Comparison of ENCODE assay signal across 22 cellular contexts in the genomic region with DNA sequence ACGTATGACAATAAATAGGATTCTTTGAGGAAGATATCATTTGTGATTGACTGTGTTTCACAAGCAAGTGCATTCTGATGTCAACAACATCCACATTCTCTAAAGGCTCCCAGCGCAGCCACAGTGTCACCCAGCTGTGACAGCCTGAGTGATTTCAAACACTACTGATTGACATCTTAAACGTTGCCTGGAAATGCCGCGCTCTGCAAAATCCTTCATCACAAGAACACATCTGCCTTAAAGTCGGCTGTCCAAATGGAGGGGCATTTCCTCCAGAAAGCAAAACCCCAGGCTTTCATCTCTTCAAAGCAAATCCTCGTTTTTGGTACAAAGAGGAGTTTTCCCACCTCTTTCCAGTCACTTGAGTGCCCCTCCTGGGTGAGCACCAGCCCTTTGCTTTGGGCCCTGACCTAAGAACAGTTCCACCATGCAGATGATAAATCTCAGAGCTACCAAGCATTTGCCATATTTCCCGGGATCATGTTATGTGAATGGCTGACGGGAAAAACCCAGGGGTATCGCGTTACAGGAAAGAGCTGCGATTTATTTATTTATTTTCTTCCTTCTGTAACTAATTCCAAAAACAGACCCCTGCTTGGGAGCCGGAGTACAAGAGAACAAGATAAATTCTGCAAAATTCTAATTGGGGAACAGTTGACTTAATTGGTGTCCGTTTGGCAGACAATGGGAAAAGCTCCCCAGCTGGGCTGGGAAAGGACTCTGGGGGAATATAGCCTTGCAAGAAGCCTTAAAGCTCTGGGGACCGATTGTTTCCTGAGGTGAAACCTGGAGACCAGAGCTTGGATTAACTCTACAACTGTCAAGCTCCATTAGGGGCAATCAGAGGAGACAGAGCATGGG.
A peak's percentile ranks its signal among the peaks of the same experiment; 100 is the strongest.
DNase-seq lines count a peak whose midpoint lies in the region; ATAC-seq and TF ChIP-seq lines count a peak whose summit lies in the region.
"Had no signal": no experiment of that assay in that cellular context is flagged by ENCODE, and none has a peak within 500 bp of the region (broad histone marks: within the 10 kb centered on the region; RNA-seq: fewer than 3 reads in every experiment).

No MANE protein-coding gene starts in this region.

- no peak for ATAC-seq in GM19467 (IDR thresholded peaks at IDR 0.05; ENCODE audit: unreplicated experiment)
- ATAC-seq in HG03095 (IDR thresholded peaks at IDR 0.05; ENCODE audit: unreplicated experiment) = no peak
- no peak for ATAC-seq in GM18520 (IDR thresholded peaks at IDR 0.05; ENCODE audit: unreplicated experiment)
- ATAC-seq: activated CD4-positive, CD25-positive, alpha-beta regulatory T cell treated with anti-CD3 and anti-CD28 coated beads, Interleukin-2, amount 50 U/mL, for 24 hours; T-helper 17 cell had no signal

- peak overlapping the region; percentile 98 for H3K27ac ChIP-seq in neural progenitor cell
- H3K27ac ChIP-seq: C4-2B, vagina had no signal

- H3K4me3 Mint-ChIP-seq in neural progenitor cell = peak overlapping the region; percentile 36
- H3K4me3 Mint-ChIP-seq: activated naive CD8-positive, alpha-beta T cell; memory B cell; stimulated activated naive CD8-positive, alpha-beta T cell treated with anti-CD3 and anti-CD28 coated beads, Interleukin-15, Interleukin-2, amounts not matched to agents 100 ng/mL and 50 ng/mL, for 24 hours; T-helper 17 cell had no signal

- H3K4me1 ChIP-seq in neural progenitor cell = peaks cover 44% of the 10 kb centered on the region
- H3K4me1 ChIP-seq: vagina had no signal

- H3K36me3 ChIP-seq in neural progenitor cell = no peaks in the 10 kb centered on the region
- H3K36me3 ChIP-seq: vagina had no signal

- no peak overlapping the region for H2AFZ ChIP-seq in neural progenitor cell (replicated peaks)

- no peaks in the 10 kb centered on the region for H4K20me1 ChIP-seq in neural progenitor cell (ENCODE audit: low read depth)

- TF ChIP-seq CTCF in GM12865 (IDR thresholded peaks at IDR 0.05; ENCODE audit: insufficient read depth, low read depth, low read length, missing control alignments) (no peak), choroid plexus epithelial cell (conservative IDR thresholded peaks at IDR 0.05; ENCODE audit: low read depth, low read length) (no peak), neural progenitor cell (IDR thresholded peaks at IDR 0.05) (no peak)

- peak overlapping the region; percentile 72 for H3K4me2 ChIP-seq in neural progenitor cell

- H3F3A ChIP-seq in neural progenitor cell (ENCODE audit: low read depth) = peaks cover 38% of the 10 kb centered on the region

- H3K36me3 Mint-ChIP-seq in neural progenitor cell = no peaks in the 10 kb centered on the region
- H3K36me3 Mint-ChIP-seq: memory B cell had no signal

- peak overlapping the region; percentile 97 for H3K27ac Mint-ChIP-seq in neural progenitor cell
- H3K27ac Mint-ChIP-seq: activated naive CD8-positive, alpha-beta T cell; memory B cell; stimulated activated naive CD8-positive, alpha-beta T cell treated with anti-CD3 and anti-CD28 coated beads, Interleukin-15, Interleukin-2, amounts not matched to agents 100 ng/mL and 50 ng/mL, for 24 hours; T-helper 17 cell had no signal

- no peaks in the 10 kb centered on the region for H3K9me3 ChIP-seq in neural progenitor cell (ENCODE audit: low read depth)
- H3K9me3 ChIP-seq: vagina had no signal

- H3K4me3 ChIP-seq in GM12865 (ENCODE audit: low read depth, low read length) (no peak overlapping the region), choroid plexus epithelial cell (ENCODE audit: low read depth, low read length) (no peak overlapping the region), neural progenitor cell (peak overlapping the region; percentile 21)
- H3K4me3 ChIP-seq: vagina had no signal

- peaks cover 4% of the 10 kb centered on the region for H3K27me3 Mint-ChIP-seq in neural progenitor cell (ENCODE audit: insufficient read depth, low read depth)
- H3K27me3 Mint-ChIP-seq: memory B cell, T-helper 17 cell had no signal

- H3K4me1 Mint-ChIP-seq in neural progenitor cell = peaks cover 30% of the 10 kb centered on the region
- H3K4me1 Mint-ChIP-seq: T-helper 17 cell had no signal

- DNase-seq in GM12865 (ENCODE audit: low read depth) (peak; percentile 34), NCI-H187 treated with DMSO at 0.1 percent for 48 hours (lab: John Stamatoyannopoulos, UW) (peak; percentile 43), choroid plexus epithelial cell (ENCODE audit: low read depth) (peak; percentile 60), neural progenitor cell (ENCODE audit: low spot score) (peak; percentile 92)
- DNase-seq: activated CD8-positive, alpha-beta memory T cell treated with anti-CD3 and anti-CD28 coated beads, Interleukin-2, amount 50 U/mL, for 4 hours; caudate nucleus; DMS79 treated with DMSO at 0.1 percent for 48 hours; foreskin melanocyte; Karpas-422; NCI-H146; NK-92 treated with Interleukin-12 subunit alpha and Interleukin-12 subunit beta, amount 100 ng/mL, for 24 hours; stimulated activated CD4-positive, alpha-beta T cell treated with anti-CD3 and anti-CD28 coated beads, Interleukin-12 subunit alpha, Interleukin-12 subunit beta, amount 100 ng/mL, for 4 hours; T-helper 17 cell had no signal

- H3K9me3 Mint-ChIP-seq in neural progenitor cell = peaks cover 20% of the 10 kb centered on the region

- H3K27me3 ChIP-seq in neural progenitor cell = no peaks in the 10 kb centered on the region
- H3K27me3 ChIP-seq: vagina had no signal

- no peaks in the 10 kb centered on the region for H3K79me2 ChIP-seq in neural progenitor cell (ENCODE audit: low read depth)

- H3K9ac ChIP-seq in neural progenitor cell = no peak overlapping the region

Comparison
In these comparisons a context has a peak if more than half of its experiments do, and no peak if none do; other contexts are left out.
1. DNase-seq: peak in every context shown above with its lines; median percentile 92 in neural progenitor cell; 60 in choroid plexus epithelial cell; 43 in NCI-H187 treated with DMSO at 0.1 percent for 48 hours; 34 in GM12865.